ENCODE assay signal across 8 cellular contexts in genomic region chr7:114081606-114082425, GRCh38.
A peak's percentile ranks its signal among the peaks of the same experiment; 100 is the strongest.
DNase-seq lines count a peak whose midpoint lies in the region; ATAC-seq, FAIRE-seq and TF ChIP-seq lines count a peak whose summit lies in the region.

No MANE protein-coding gene starts in this region.

- peaks cover 34% of the 10 kb centered on the region for H3K4me1 Mint-ChIP-seq in osteocyte (ENCODE audit: unreplicated experiment)

- TF ChIP-seq CTCF in epithelial cell of proximal tubule (conservative IDR thresholded peaks at IDR 0.05; ENCODE audit: low read depth, low read length) (peak; percentile 66), osteocyte (IDR thresholded peaks at IDR 0.05) (peak; percentile 75)

- peak overlapping the region; percentile 98 for H3K27ac Mint-ChIP-seq in osteocyte (ENCODE audit: unreplicated experiment)

- peaks cover 6% of the 10 kb centered on the region for H3K27me3 Mint-ChIP-seq in osteocyte (ENCODE audit: unreplicated experiment)

- DNase-seq in DMS 273 (lab: John Stamatoyannopoulos, UW; ENCODE audit: unreplicated experiment), result peak; percentile 85
- DNase-seq in HuH-7.5 (ENCODE audit: low spot score), result peak; percentile 57
- DNase-seq in RCC 7860 (ENCODE audit: low spot score), result peak; percentile 67
- peak; percentile 61 for DNase-seq in epithelial cell of proximal tubule (ENCODE audit: low read depth)
- no peak for DNase-seq in osteocyte (ENCODE audit: extremely low spot score, unreplicated experiment)
- DNase-seq in activated effector memory CD4-positive, alpha-beta T cell treated with Interleukin-2 at 50 U/mL for 16 hours, result no peak

- peak overlapping the region; percentile 76 for H3K4me3 Mint-ChIP-seq in osteocyte (ENCODE audit: unreplicated experiment)

- ATAC-seq in HG02981 (IDR thresholded peaks at IDR 0.05; ENCODE audit: unreplicated experiment) (no peak), HG02610 (IDR thresholded peaks at IDR 0.05; ENCODE audit: unreplicated experiment) (no peak)

- H3K36me3 Mint-ChIP-seq in osteocyte (ENCODE audit: unreplicated experiment), result no peaks in the 10 kb centered on the region

- no peaks in the 10 kb centered on the region for H3K9me3 Mint-ChIP-seq in osteocyte (ENCODE audit: unreplicated experiment)

- FAIRE-seq in RCC 7860 (lab: Jason Lieb, UNC), result peak; percentile 94

- H3K4me3 ChIP-seq in epithelial cell of proximal tubule (ENCODE audit: low read depth, low read length), result peak overlapping the region; percentile 76

Comparison
In these comparisons a context has a peak if more than half of its experiments do, and no peak if none do; other contexts are left out.
1. DNase-seq: peak in DMS 273 (single experiment), HuH-7.5 (single experiment), RCC 7860 (single experiment) and epithelial cell of proximal tubule (single experiment); none in osteocyte (single experiment) and activated effector memory CD4-positive, alpha-beta T cell treated with Interleukin-2 at 50 U/mL for 16 hours (single experiment).